In genomic region chr16:16139061-16139460, GRCh38 we compare ENCODE assay signal across 8 cellular contexts.
"Had no signal": no experiment of that assay in that cellular context is flagged by ENCODE, and none has a peak within 500 bp of the region (broad histone marks: within the 10 kb centered on the region; RNA-seq: fewer than 3 reads in every experiment).

No MANE protein-coding gene starts in this region.

- H3K27ac ChIP-seq: HL-60 had no signal

- H3K4me3 ChIP-seq: GM23338, K562 had no signal

- H3K9me3 Mint-ChIP-seq: GM23338, H9 had no signal

- H2AFZ ChIP-seq: GM23338 had no signal

- H3K27ac Mint-ChIP-seq: GM23338 had no signal

- H3K4me2 ChIP-seq: GM23338 had no signal

- ATAC-seq: GM23338, K562 had no signal

- FAIRE-seq: H1, H54, K562 had no signal

- DNase-seq: H9, HCEC 1CT, IMR-90 had no signal

- H3K4me3 Mint-ChIP-seq: GM23338, H9 had no signal
